In genomic region chr5:77356740-77357139, GRCh38 we compare ENCODE assay signal across 7 cellular contexts.
DNase-seq lines count a peak whose midpoint lies in the region; ATAC-seq and TF ChIP-seq lines count a peak whose summit lies in the region.

No MANE protein-coding gene starts in this region.

- no peaks in the 10 kb centered on the region for H3K4me1 ChIP-seq in PC-3 (ENCODE audit: insufficient read depth, low read length)

- no peak overlapping the region for H3K27ac ChIP-seq in PC-3 (ENCODE audit: low read length)

- DNase-seq in PC-3, result peak; percentile 24
- peak; percentile 80 for DNase-seq in renal cortical epithelial cell (ENCODE audit: low read depth)
- no peak for DNase-seq in superior temporal gyrus (ENCODE audit: extremely low spot score)
- no peak for DNase-seq in NCI-H524 treated with DMSO at 0.1 percent for 48 hours (lab: John Stamatoyannopoulos, UW)
- no peak for DNase-seq in ACHN

- BruUV-seq in PC-3 (replicated peaks; lab: Mats Ljungman, UMichigan), result no TSS peak

- H3K9me3 ChIP-seq in PC-3 (ENCODE audit: low read length), result no peaks in the 10 kb centered on the region

- H3K27me3 ChIP-seq in PC-3 (ENCODE audit: low read length), result no peaks in the 10 kb centered on the region

- H2AFZ ChIP-seq in PC-3 (ENCODE audit: low read length), result no peak overlapping the region

- no peak for TF ChIP-seq CTCF in PC-3 (conservative IDR thresholded peaks at IDR 0.05; ENCODE audit: low read depth, low read length)

- no peaks in the 10 kb centered on the region for H3K9me2 ChIP-seq in PC-3 (replicated peaks; ENCODE audit: low read length)

- H3F3A ChIP-seq in PC-3 (ENCODE audit: low read length, unreplicated experiment), result no peaks in the 10 kb centered on the region

- H3K4me2 ChIP-seq in PC-3 (ENCODE audit: low read length), result no peak overlapping the region

- H3K36me3 ChIP-seq in PC-3 (ENCODE audit: low read depth, low read length), result no peaks in the 10 kb centered on the region

- CTCF ChIA-PET in PC-3 (lab: Charles Lee), result no interaction called here

- in situ Hi-C loops in ACHN (cut with HindIII; ENCODE audit: low pct_ligation_motif_present, low pct_unique_long_range_greater_than_20kb, low sequenced_read_pairs), result no loop called here

- no peak overlapping the region for H3K4me3 ChIP-seq in PC-3 (ENCODE audit: low read length)

- intact Hi-C loops in PC-3 (cut with micrococcal nuclease), result no loop called here

- no peaks in the 10 kb centered on the region for H4K20me1 ChIP-seq in PC-3 (ENCODE audit: low read length)

- ATAC-seq in GM18868 (IDR thresholded peaks at IDR 0.05; ENCODE audit: unreplicated experiment) (peak; percentile 90), HG02571 (IDR thresholded peaks at IDR 0.05; ENCODE audit: unreplicated experiment) (peak; percentile 72), PC-3 (no peak)

- no peaks in the 10 kb centered on the region for H3K79me2 ChIP-seq in PC-3 (ENCODE audit: low read length)

- POLR2A ChIA-PET in PC-3 (lab: Charles Lee; ENCODE audit: unreplicated experiment), result no interaction called here

- H3K9ac ChIP-seq in PC-3 (ENCODE audit: low read length), result no peak overlapping the region

Comparison
In these comparisons a context has a peak if more than half of its experiments do, and no peak if none do; other contexts are left out.
1. DNase-seq: peak in PC-3 (single experiment) and renal cortical epithelial cell (single experiment); none in superior temporal gyrus (single experiment), NCI-H524 treated with DMSO at 0.1 percent for 48 hours (single experiment) and ACHN (single experiment).